In genomic region chr1:156116731-156117130, GRCh38 we compare ENCODE assay signal across 8 cellular contexts. TPM values are rescaled to one million over a fixed set of nuclear protein-coding genes. Genes with fewer than 3 reads are reported as not detected.
DNase-seq lines count a peak whose midpoint lies in the region; ATAC-seq, FAIRE-seq and TF ChIP-seq lines count a peak whose summit lies in the region.
"Not testable (repeated sequence)": the region's sequence is repeated elsewhere in the genome, so short reads cannot be mapped to it uniquely, and the experiment has no call there.

No MANE protein-coding gene starts in this region.

- not testable (repeated sequence) for H3K9me1 ChIP-seq in endothelial cell of umbilical vein (replicated peaks; ENCODE audit: control insufficient read depth, extremely low read depth, insufficient read depth, low read length)

- H3K4me1 ChIP-seq in ascending aorta, result peaks cover 20 to 46% of the 10 kb centered on the region in 2 donors
- peaks cover 46% of the 10 kb centered on the region for H3K4me1 ChIP-seq in endothelial cell of umbilical vein (ENCODE audit: control insufficient read depth, extremely low read depth, insufficient read depth, low read length)
- H3K4me1 ChIP-seq in left lung, result peaks cover 52 to 86% of the 10 kb centered on the region in 2 donors
- H3K4me1 ChIP-seq in osteoblast (ENCODE audit: insufficient read depth, low read length), result peaks cover 68% of the 10 kb centered on the region
- peaks cover 66% of the 10 kb centered on the region for H3K4me1 ChIP-seq in stomach smooth muscle (ENCODE audit: control insufficient read depth, insufficient read depth, low read length)

- not testable (repeated sequence) for ATAC-seq in left lung

- TF ChIP-seq CTCF in AG09309 (IDR thresholded peaks at IDR 0.05; ENCODE audit: control insufficient read depth, insufficient read depth, low read depth, low read length, missing control alignments); HL-60 (IDR thresholded peaks at IDR 0.05; ENCODE audit: insufficient read depth, low read length); ascending aorta (IDR thresholded peaks at IDR 0.05); endothelial cell of umbilical vein (IDR thresholded peaks at IDR 0.05; ENCODE audit: extremely low read depth in 1 of 2, insufficient read depth in 1 of 2, low read depth in 1 of 2, low read length in 2 of 2); left lung (IDR thresholded peaks at IDR 0.05); osteoblast (IDR thresholded peaks at IDR 0.05; ENCODE audit: extremely low read depth, low read depth, low read length): not testable (repeated sequence)

- H3K4me3 ChIP-seq in AG09309 (ENCODE audit: control insufficient read depth, low read depth, low read length), result peak overlapping the region; percentile 93
- H3K4me3 ChIP-seq in HL-60 (replicated peaks; ENCODE audit: insufficient read depth, low read length), result peak overlapping the region; percentile 66
- peak overlapping the region; percentile 93 to 100 for H3K4me3 ChIP-seq in ascending aorta
- peak overlapping the region; percentile 40 to 97 (median 78) for H3K4me3 ChIP-seq in endothelial cell of umbilical vein (replicated peaks in 1 of 3; ENCODE audit: insufficient read depth in 1 of 3, low read depth in 1 of 3, low read length in 3 of 3)
- H3K4me3 ChIP-seq in left lung, result peak overlapping the region; percentile 90 to 100
- H3K4me3 ChIP-seq in osteoblast (ENCODE audit: insufficient read depth, low read length), result peak overlapping the region; percentile 99
- peak overlapping the region; percentile 99 to 100 for H3K4me3 ChIP-seq in stomach smooth muscle (ENCODE audit: low read length in 2 of 2)

- H3K27ac ChIP-seq in HL-60 (replicated peaks); endothelial cell of umbilical vein (ENCODE audit: insufficient read depth, low read depth, low read length): not testable (repeated sequence)
- H3K27ac ChIP-seq in ascending aorta (peak overlapping the region; percentile 97), left lung (peak overlapping the region; percentile 95 to 96), osteoblast (ENCODE audit: low read depth, low read length) (peak overlapping the region; percentile 98), stomach smooth muscle (ENCODE audit: low read length) (peak overlapping the region; percentile 99)

- CTCF ChIA-PET in endothelial cell of umbilical vein (lab: Charles Lee), result interaction anchor here (1.4 to 13.3 kb wide), 4 partner anchors 10 to 17 kb away, joined by 4 to 283 read pairs (median 58); no protein-coding TSS in a partner anchor

- H2AFZ ChIP-seq in endothelial cell of umbilical vein (ENCODE audit: low read depth, low read length); osteoblast (ENCODE audit: low read length): not testable (repeated sequence)

- not testable (repeated sequence) for FAIRE-seq in endothelial cell of umbilical vein (lab: Jason Lieb, UNC)

- POLR2A ChIA-PET in endothelial cell of umbilical vein (lab: Charles Lee), result interaction anchor here (2.2 kb wide), 1 partner anchor 10 kb away, joined by 7 read pairs; no protein-coding TSS in a partner anchor

- peak overlapping the region; percentile 78 for H3K4me2 ChIP-seq in endothelial cell of umbilical vein (ENCODE audit: insufficient read depth, low read length)
- H3K4me2 ChIP-seq in osteoblast (ENCODE audit: insufficient read depth, low read length), result peak overlapping the region; percentile 84

- dilution Hi-C loops in endothelial cell of umbilical vein (cut with MboI; ENCODE audit: extremely low pct_ligation_motif_present, low sequenced_read_pairs), result not testable (repeated sequence)

- not testable (repeated sequence) for TF ChIP-seq POLR2A in endothelial cell of umbilical vein (IDR thresholded peaks at IDR 0.05; ENCODE audit: low read depth, low read length)

- H4K20me1 ChIP-seq in endothelial cell of umbilical vein (replicated peaks; ENCODE audit: control insufficient read depth, extremely low read depth, insufficient read depth, low read length), result not testable (repeated sequence)
- peaks cover 56% of the 10 kb centered on the region for H4K20me1 ChIP-seq in osteoblast (ENCODE audit: insufficient read depth, low read length)

- peaks cover 0 to 14% of the 10 kb centered on the region in 2 donors for H3K36me3 ChIP-seq in ascending aorta
- not testable (repeated sequence) for H3K36me3 ChIP-seq in endothelial cell of umbilical vein (ENCODE audit: control insufficient read depth in 2 of 2, extremely low read depth in 1 of 2, insufficient read depth in 2 of 2, low read length in 2 of 2); left lung; stomach smooth muscle (ENCODE audit: control insufficient read depth in 2 of 2, insufficient read depth in 2 of 2, low read length in 2 of 2)
- peaks cover 23% of the 10 kb centered on the region for H3K36me3 ChIP-seq in osteoblast (ENCODE audit: insufficient read depth, low read length)

- not testable (repeated sequence) for DNase-seq in AG09309 (ENCODE audit: low read depth); HL-60 (ENCODE audit: low read depth in 1 of 2, low spot score in 1 of 2); ascending aorta (ENCODE audit: low spot score in 2 of 2); endothelial cell of umbilical vein (ENCODE audit: low read depth, low spot score); left lung; osteoblast (ENCODE audit: insufficient read length, low spot score, missing footprints)
- DNase-seq in T-helper 9 cell, result peak; percentile 1

- not testable (repeated sequence) for H3K9me3 ChIP-seq in ascending aorta; endothelial cell of umbilical vein (replicated peaks; ENCODE audit: control insufficient read depth, insufficient read depth, low read length); left lung; osteoblast (ENCODE audit: low read depth, low read length); stomach smooth muscle (ENCODE audit: control insufficient read depth in 2 of 2, low read length in 2 of 2)

- peak overlapping the region; percentile 88 for H3K9ac ChIP-seq in endothelial cell of umbilical vein (replicated peaks; ENCODE audit: extremely low read depth, insufficient read depth, low read length)
- peak overlapping the region; percentile 97 to 99 for H3K9ac ChIP-seq in stomach smooth muscle (ENCODE audit: low read length in 2 of 2)

- H3K79me2 ChIP-seq in endothelial cell of umbilical vein (ENCODE audit: control insufficient read depth, insufficient read depth, low read length) (peaks cover 70% of the 10 kb centered on the region), osteoblast (ENCODE audit: insufficient read depth, low read length) (peaks cover 84% of the 10 kb centered on the region)

- not testable (repeated sequence) for BruUV-seq in endothelial cell of umbilical vein (replicated peaks; lab: Mats Ljungman, UMichigan)

- H3K27me3 ChIP-seq in HL-60 (ENCODE audit: insufficient read depth, poor library complexity, severe bottlenecking); ascending aorta; endothelial cell of umbilical vein (ENCODE audit: control insufficient read depth in 2 of 2, insufficient read depth in 2 of 2, low read length in 2 of 2); osteoblast (ENCODE audit: insufficient read depth, low read length); stomach smooth muscle (ENCODE audit: control insufficient read depth in 1 of 2, insufficient read depth in 2 of 2, low read length in 2 of 2): not testable (repeated sequence)
- H3K27me3 ChIP-seq in left lung, result peaks cover 0 to 70% of the 10 kb centered on the region in 2 donors

- intact Hi-C loops in ascending aorta (cut with DNase I); endothelial cell of umbilical vein (cut with micrococcal nuclease); left lung (cut with DNase I): not testable (repeated sequence)

RNA-seq across cellular contexts. Expression of gene LMNA, which starts 2.2 kb away (rescaled TPM):
- total RNA-seq in ascending aorta (783 TPM), endothelial cell of umbilical vein (715 and 742 TPM in 2 replicates), left lung (100 to 1,000 TPM; 425 to 437 TPM), osteoblast (774 and 854 TPM in 2 replicates)
- polyA plus RNA-seq in endothelial cell of umbilical vein, result 371 and 461 TPM in 2 replicates
- 321 and 340 TPM in 2 replicates for polyA plus RNA-seq in endothelial cell of umbilical vein (2011; cell fraction: cytosol; rRNA removed)
- polyA plus RNA-seq in endothelial cell of umbilical vein (2011; cell fraction: nucleus; rRNA removed), result 623 and 650 TPM in 2 replicates
- polyA plus RNA-seq in endothelial cell of umbilical vein (2012), result 280 and 286 TPM in 2 replicates
- 205 and 294 TPM in 2 replicates for polyA minus RNA-seq in endothelial cell of umbilical vein
- polyA minus RNA-seq in endothelial cell of umbilical vein (2011; cell fraction: cytosol; rRNA and poly(A)+ RNA removed), result 389 TPM
- 132 and 240 TPM in 2 replicates for polyA minus RNA-seq in endothelial cell of umbilical vein (2011; cell fraction: nucleus; rRNA and poly(A)+ RNA removed)

RNA-seq across cellular contexts. Expression of gene MEX3A, which starts 34.5 kb away (rescaled TPM):
- total RNA-seq in ascending aorta (1.3 TPM), endothelial cell of umbilical vein (23.6 and 26.6 TPM in 2 replicates), left lung (1 to 10 TPM in 1 of 2 donors, under 1 TPM in 1; 0.86 to 3.6 TPM), osteoblast (0.88 and 1.1 TPM in 2 replicates)
- polyA plus RNA-seq in endothelial cell of umbilical vein, result 20.2 and 22.0 TPM in 2 replicates
- polyA plus RNA-seq in endothelial cell of umbilical vein (2011; cell fraction: cytosol; rRNA removed), result 14.0 and 16.6 TPM in 2 replicates
- polyA plus RNA-seq in endothelial cell of umbilical vein (2011; cell fraction: nucleus; rRNA removed), result 17.9 and 22.9 TPM in 2 replicates
- 14.7 and 16.6 TPM in 2 replicates for polyA plus RNA-seq in endothelial cell of umbilical vein (2012)
- polyA minus RNA-seq in endothelial cell of umbilical vein, result 26.8 and 30.9 TPM in 2 replicates
- polyA minus RNA-seq in endothelial cell of umbilical vein (2011; cell fraction: cytosol; rRNA and poly(A)+ RNA removed), result 3.7 TPM
- 10.9 and 12.6 TPM in 2 replicates for polyA minus RNA-seq in endothelial cell of umbilical vein (2011; cell fraction: nucleus; rRNA and poly(A)+ RNA removed)

RNA-seq across cellular contexts. Expression of gene SEMA4A, which starts 36.7 kb away (rescaled TPM):
- 0.64 TPM for total RNA-seq in ascending aorta
- 1.5 and 1.6 TPM in 2 replicates for total RNA-seq in endothelial cell of umbilical vein
- polyA plus RNA-seq in endothelial cell of umbilical vein, result 0.97 and 1.5 TPM in 2 replicates
- polyA plus RNA-seq in endothelial cell of umbilical vein (2011; cell fraction: cytosol; rRNA removed), result 0.43 and 0.76 TPM in 2 replicates
- 6.6 and 7.8 TPM in 2 replicates for polyA plus RNA-seq in endothelial cell of umbilical vein (2011; cell fraction: nucleus; rRNA removed)
- polyA plus RNA-seq in endothelial cell of umbilical vein (2012), result 0.68 and 1.1 TPM in 2 replicates
- 1.1 TPM in 2 replicates for polyA minus RNA-seq in endothelial cell of umbilical vein
- polyA minus RNA-seq in endothelial cell of umbilical vein (2011; cell fraction: cytosol; rRNA and poly(A)+ RNA removed), result 6.5 TPM
- polyA minus RNA-seq in endothelial cell of umbilical vein (2011; cell fraction: nucleus; rRNA and poly(A)+ RNA removed), result 1.3 and 1.7 TPM in 2 replicates
- total RNA-seq in left lung, result 10 to 100 TPM; 25.4 to 41.3 TPM
- 1.5 and 1.8 TPM in 2 replicates for total RNA-seq in osteoblast

RNA-seq across cellular contexts. Expression of gene RAB25, which starts 55.8 kb away (rescaled TPM):
- total RNA-seq in ascending aorta, result not detected
- not detected in 2 replicates for total RNA-seq in endothelial cell of umbilical vein
- not detected in 2 replicates for polyA plus RNA-seq in endothelial cell of umbilical vein
- polyA plus RNA-seq in endothelial cell of umbilical vein (2011; cell fraction: cytosol; rRNA removed), result not detected in 2 replicates
- not detected in 2 replicates for polyA plus RNA-seq in endothelial cell of umbilical vein (2011; cell fraction: nucleus; rRNA removed)
- not detected in 2 replicates for polyA plus RNA-seq in endothelial cell of umbilical vein (2012)
- 0.53 TPM in 1 of 2 replicates, not detected in the other for polyA minus RNA-seq in endothelial cell of umbilical vein
- not detected for polyA minus RNA-seq in endothelial cell of umbilical vein (2011; cell fraction: cytosol; rRNA and poly(A)+ RNA removed)
- not detected in 2 replicates for polyA minus RNA-seq in endothelial cell of umbilical vein (2011; cell fraction: nucleus; rRNA and poly(A)+ RNA removed)
- 100 to 1,000 TPM in 1 of 2 donors, 10 to 100 TPM in 1; 59.4 to 148 TPM for total RNA-seq in left lung
- total RNA-seq in osteoblast, result not detected in 2 replicates
